ENCODE assay signal across 9 cellular contexts in the genomic region with DNA sequence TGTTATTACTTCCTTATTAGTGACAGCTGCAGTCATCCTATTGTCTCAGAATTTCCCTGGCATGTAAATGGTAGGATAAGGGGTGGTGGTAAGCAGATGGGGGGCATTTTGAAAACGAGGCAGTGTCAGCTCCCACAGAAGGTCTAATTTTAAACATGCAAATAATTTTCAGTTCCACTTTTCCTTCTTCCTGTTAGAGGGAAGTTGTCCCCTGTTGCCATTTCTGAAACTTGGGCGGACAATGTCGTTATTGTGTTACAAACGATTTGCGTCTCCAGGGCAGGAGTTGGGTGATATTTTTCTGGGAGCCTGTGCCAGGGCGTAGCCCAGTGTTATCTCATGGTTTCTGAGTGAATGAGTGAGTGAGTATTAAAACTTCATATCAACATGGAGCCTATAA. TPM values are rescaled to one million over a fixed set of nuclear protein-coding genes. Genes with fewer than 3 reads are reported as not detected.
DNase-seq lines count a peak whose midpoint lies in the region; ATAC-seq, FAIRE-seq and TF ChIP-seq lines count a peak whose summit lies in the region.
"Had no signal": no experiment of that assay in that cellular context is flagged by ENCODE, and none has a peak within 500 bp of the region (broad histone marks: within the 10 kb centered on the region; RNA-seq: fewer than 3 reads in every experiment).

No MANE protein-coding gene starts in this region.

- FAIRE-seq in GM12878 (lab: Jason Lieb, UNC) = no peak

- intact Hi-C loops in GM12878 (cut with micrococcal nuclease; ENCODE audit: unreplicated experiment) = no loop called here

- POLR2A ChIA-PET in GM12878 (lab: Charles Lee) = no interaction called here
- POLR2A ChIA-PET in naive thymus-derived CD8-positive, alpha-beta T cell (lab: Charles Lee) = no interaction called here

- no peak for TF ChIP-seq POLR2A in GM12878 (IDR thresholded peaks at IDR 0.05; ENCODE audit: low read depth, low read length)

- H3K79me2 ChIP-seq in GM12878 (ENCODE audit: control insufficient read depth, insufficient read depth, low read length) = peaks cover 78% of the 10 kb centered on the region

- H3K4me3 Mint-ChIP-seq in naive B cell = peak overlapping the region; percentile 55 to 88 (median 77)
- peak overlapping the region in 1 of 10 donors; percentile 72 for H3K4me3 Mint-ChIP-seq in naive thymus-derived CD8-positive, alpha-beta T cell

- peaks cover 57% of the 10 kb centered on the region for H3K4me1 ChIP-seq in GM12878 (ENCODE audit: control insufficient read depth, insufficient read depth, low read length)

- no peak for TF ChIP-seq CTCF in GM12878 (IDR thresholded peaks at IDR 0.05 in 2 of 3, conservative IDR thresholded peaks at IDR 0.05 in 1 of 3; ENCODE audit: control insufficient read depth in 2 of 3, extremely low read depth in 1 of 3, insufficient read depth in 1 of 3, low read depth in 3 of 3, low read length in 3 of 3)

- SMC1A ChIA-PET in GM12878 (lab: Charles Lee; ENCODE audit: uncharacterized antibody, unreplicated experiment) = interaction anchor here (1.9 kb wide), 1 partner anchor 14 kb away, joined by 6 read pairs; no protein-coding TSS in a partner anchor

- 1% methylated on average over 6 of the region's 6 CpGs for WGBS in GM12878 (ENCODE audit: insufficient coverage, insufficient replicate concordance, low lambda C conversion rate, missing lambda C conversion rate)

- DNase-seq in CD1c-positive myeloid dendritic cell (ENCODE audit: extremely low spot score) (peak; percentile 93), GM12878 (ENCODE audit: low read depth, low spot score) (no peak), naive B cell (peak; percentile 24), NCI-H774 (lab: John Stamatoyannopoulos, UW) (no peak), RKO (ENCODE audit: low spot score) (no peak)
- DNase-seq in naive thymus-derived CD8-positive, alpha-beta T cell = no peak
- DNase-seq: NCI-H1436 had no signal

- peak overlapping the region; percentile 90 for H3K27ac ChIP-seq in GM12878 (ENCODE audit: control insufficient read depth, insufficient read depth)

- H3K4me3 ChIP-seq in GM12878 = peak overlapping the region; percentile 57

- H3K9me3 ChIP-seq in GM12878 (replicated peaks; ENCODE audit: control insufficient read depth, insufficient read depth, low read length) = no peaks in the 10 kb centered on the region

- peak; percentile 20 for ATAC-seq in HG02885 (IDR thresholded peaks at IDR 0.05; ENCODE audit: poor library complexity, unreplicated experiment)
- peak; percentile 56 for ATAC-seq in GM12878
- ATAC-seq in naive B cell (ENCODE audit: low read depth in 2 of 2) = peak; percentile 51 to 58
- ATAC-seq in HG03342 (IDR thresholded peaks at IDR 0.05; ENCODE audit: unreplicated experiment) = no peak
- ATAC-seq in naive thymus-derived CD8-positive, alpha-beta T cell = no peak

- no peaks in the 10 kb centered on the region for H3K36me3 Mint-ChIP-seq in naive B cell
- H3K36me3 Mint-ChIP-seq in naive thymus-derived CD8-positive, alpha-beta T cell = peaks cover 0 to 2% (median 0%) of the 10 kb centered on the region in 3 donors

- H3K4me1 Mint-ChIP-seq in naive B cell = peaks cover 41 to 67% (median 62%) of the 10 kb centered on the region in 3 donors
- H3K4me1 Mint-ChIP-seq in naive thymus-derived CD8-positive, alpha-beta T cell = peaks cover 23 to 80% (median 49%) of the 10 kb centered on the region in 4 donors

- peak overlapping the region; percentile 80 for H2AFZ ChIP-seq in GM12878 (ENCODE audit: control insufficient read depth, low read depth, low read length)

- peak overlapping the region in 5 of 6 donors; percentile 44 to 89 (median 80) for H3K27ac Mint-ChIP-seq in naive B cell
- H3K27ac Mint-ChIP-seq in naive thymus-derived CD8-positive, alpha-beta T cell = peak overlapping the region in 5 of 10 donors; percentile 30 to 83 (median 49)

- no peaks in the 10 kb centered on the region for H3K27me3 ChIP-seq in GM12878 (replicated peaks in 1 of 2; ENCODE audit: control insufficient read depth in 2 of 2, insufficient read depth in 2 of 2, low read length in 1 of 2)

- in situ Hi-C loops in GM12878 (cut with MboI) = no loop called here

- TF ChIP-seq RAD21 in GM12878 (IDR thresholded peaks at IDR 0.05; ENCODE audit: insufficient read depth, low read depth, low read length) = no peak

- H3K9me3 Mint-ChIP-seq in naive B cell = no peaks in the 10 kb centered on the region
- no peaks in the 10 kb centered on the region for H3K9me3 Mint-ChIP-seq in naive thymus-derived CD8-positive, alpha-beta T cell

- no peak for TF ChIP-seq EP300 in GM12878 (IDR thresholded peaks at IDR 0.05; ENCODE audit: borderline replicate concordance in 1 of 2, control insufficient read depth in 1 of 2, low read depth in 2 of 2, low read length in 2 of 2)

- BruUV-seq in GM12878 (replicated peaks; lab: Mats Ljungman, UMichigan) = no TSS peak

- no peaks in the 10 kb centered on the region for H3K36me3 ChIP-seq in GM12878 (ENCODE audit: control insufficient read depth in 2 of 2, insufficient read depth in 2 of 2, low read length in 1 of 2)

- peak overlapping the region; percentile 91 for H3K4me2 ChIP-seq in GM12878 (ENCODE audit: control insufficient read depth, insufficient read depth)

- H4K20me1 ChIP-seq in GM12878 (ENCODE audit: control insufficient read depth, insufficient read depth) = no peaks in the 10 kb centered on the region

- RAD21 ChIA-PET in GM12878 (lab: Charles Lee; ENCODE audit: unreplicated experiment) = interaction anchor here (1.2 to 1.7 kb wide), 2 partner anchors 14 to 120 kb away, joined by 3 to 4 read pairs; no protein-coding TSS in a partner anchor

- CTCF ChIA-PET in GM12878 (lab: Yijun Ruan, JAX) = no interaction called here

- no peaks in the 10 kb centered on the region for H3K27me3 Mint-ChIP-seq in naive B cell
- no peaks in the 10 kb centered on the region for H3K27me3 Mint-ChIP-seq in naive thymus-derived CD8-positive, alpha-beta T cell

- peak overlapping the region; percentile 53 for H3K9ac ChIP-seq in GM12878 (ENCODE audit: control insufficient read depth, insufficient read depth, low read length)

TF ChIP-seq in GM12878, 131 proteins besides CTCF, POLR2A, EP300 and RAD21 (continues in another document):
- 0 out of 2 replicates have a peak, but pooled peaks have one; percentile 48 for TF ChIP-seq DPF2 (IDR thresholded peaks at IDR 0.05)
- peak; percentile 58 for TF ChIP-seq NFIC (IDR thresholded peaks at IDR 0.05; ENCODE audit: low read depth, low read length)
- TF ChIP-seq SUPT20H (IDR thresholded peaks at IDR 0.05; ENCODE audit: borderline replicate concordance, control insufficient read depth, low read depth, low read length) = no peak
- TF ChIP-seq ETV6 (conservative IDR thresholded peaks at IDR 0.05 in 1 of 2, IDR thresholded peaks at IDR 0.05 in 1 of 2; ENCODE audit: borderline replicate concordance in 1 of 2, low read depth in 1 of 2) = 0 out of 4 replicates have a peak, but pooled peaks of 1 of the 2 experiments have one; percentile 48
- no peak for TF ChIP-seq RB1 (IDR thresholded peaks at IDR 0.05; ENCODE audit: borderline replicate concordance)
- peak; percentile 73 for TF ChIP-seq MEF2B (IDR thresholded peaks at IDR 0.05; ENCODE audit: partially characterized antibody, poor library complexity, severe bottlenecking)
- peak; percentile 92 to 94 for TF ChIP-seq IKZF2 (IDR thresholded peaks at IDR 0.05)
- TF ChIP-seq ZNF24 (IDR thresholded peaks at IDR 0.05) = 0 out of 2 replicates have a peak, but pooled peaks have one; percentile 39
- peak; percentile 81; the same call in 1 of the 2 replicates for TF ChIP-seq MTA3 (IDR thresholded peaks at IDR 0.05; ENCODE audit: borderline replicate concordance, low read length)
- TF ChIP-seq POU2F2 (IDR thresholded peaks at IDR 0.05; ENCODE audit: borderline replicate concordance, low read depth, low read length) = peak; percentile 63; the same call in 1 of the 3 replicates
- no peak for TF ChIP-seq BMI1 (IDR thresholded peaks at IDR 0.05; ENCODE audit: borderline replicate concordance)
- peak; percentile 89 for TF ChIP-seq IKZF1 (conservative IDR thresholded peaks at IDR 0.05)
- peak; percentile 58 for TF ChIP-seq MTA2 (IDR thresholded peaks at IDR 0.05; ENCODE audit: low read depth)
- TF ChIP-seq RELA (IDR thresholded peaks at IDR 0.05; ENCODE audit: borderline replicate concordance, partially characterized antibody) = no peak
- no peak for TF ChIP-seq SREBF2 (IDR thresholded peaks at IDR 0.05; ENCODE audit: low read length)

RNA-seq across cellular contexts. Expression of a gene that starts 7.4 kb away (rescaled TPM):
- 26.1 and 28.1 TPM in 2 replicates for total RNA-seq in GM12878 (2013; cell fraction: nucleolus; rRNA removed)
- total RNA-seq in GM12878 (2014; rRNA removed) (10.3 and 11.6 TPM in 2 replicates), GM12878 (2014; rRNA removed; fragmentation: Illumina TruSeq; extraction: Trizol) (13.5 and 14.2 TPM in 2 replicates), GM12878 (2021) (21.0 and 22.4 TPM in 2 replicates)
- 4.1 TPM for polyA plus RNA-seq in GM12878 (2011; ENCODE audit: low read depth)
- polyA plus RNA-seq in GM12878 (2011; rRNA removed) (0.22 and 0.37 TPM in 2 replicates), GM12878 (2014; fragmentation: Illumina TruSeq; extraction: Trizol) (11.0 and 11.7 TPM in 2 replicates), GM12878 (2014; fragmentation: Nextera tagmentation; extraction: Ambion mirVana) (under 1 TPM; 0.77 to 0.91 TPM), GM12878 (2014; rRNA removed) (7.6 and 9.1 TPM in 2 replicates), GM12878 (2016; fragmentation: Nextera tagmentation; extraction: Ambion mirVana) (1 to 10 TPM; 2.1 to 5.6 TPM), naive B cell (ENCODE audit: low read depth in 6 of 6) (10 to 100 TPM in 4 of 6 donors, 1 to 10 TPM in 2; 4.3 to 15.1 (median 11.6) TPM)
- 0.10 and 0.15 TPM in 2 replicates for polyA plus RNA-seq in GM12878 (2011; cell fraction: cytosol; rRNA removed)
- polyA plus RNA-seq in GM12878 (2011; cell fraction: nucleus; rRNA removed) = 0.15 and 0.34 TPM in 2 replicates
- 5.8 and 6.2 TPM in 2 replicates for polyA plus RNA-seq in GM12878 (2012)
- polyA minus RNA-seq in GM12878 (2011; rRNA and poly(A)+ RNA removed) = 0.15 TPM in 2 replicates
- polyA minus RNA-seq in GM12878 (2011; cell fraction: cytosol; rRNA and poly(A)+ RNA removed) = 0.27 and 0.31 TPM in 2 replicates
- under 0.01 and 0.19 TPM in 2 replicates for polyA minus RNA-seq in GM12878 (2011; cell fraction: nucleus; rRNA and poly(A)+ RNA removed)
- total RNA-seq in naive thymus-derived CD8-positive, alpha-beta T cell = 10 to 100 TPM; 21.7 to 23.7 TPM
- polyA plus RNA-seq in naive thymus-derived CD8-positive, alpha-beta T cell = 10 to 100 TPM in 1 of 3 donors, 1 to 10 TPM in 2; 4.3 to 10.2 (median 5.3) TPM

Comparison
In these comparisons a context has a peak if more than half of its experiments do, and no peak if none do; other contexts are left out.
1. DNase-seq: peak in CD1c-positive myeloid dendritic cell (single experiment) and naive B cell (single experiment); none in GM12878 (single experiment), NCI-H774 (single experiment), RKO (single experiment) and naive thymus-derived CD8-positive, alpha-beta T cell (0 of 10).
2. ATAC-seq: peak in HG02885 (single experiment), GM12878 (single experiment) and naive B cell (2 of 2); none in HG03342 (single experiment) and naive thymus-derived CD8-positive, alpha-beta T cell (0 of 2).